1 cellular context compared by ENCODE assay signal in genomic region chr5:138282918-138283742, GRCh38.
TF ChIP-seq lines count a peak whose summit lies in the region.

No MANE protein-coding gene starts in this region.

TF ChIP-seq in HCT116, 20 proteins besides CTCF, POLR2A, EP300 and RAD21 (continued from another document):
- TF ChIP-seq MAX (IDR thresholded peaks at IDR 0.05): peak; percentile 84
- no peak for TF ChIP-seq EZH2 (IDR thresholded peaks at IDR 0.05)
- TF ChIP-seq REST (IDR thresholded peaks at IDR 0.05; ENCODE audit: low read depth): no peak
- TF ChIP-seq CBX3 (IDR thresholded peaks at IDR 0.05; ENCODE audit: low read depth): 0 out of 2 replicates have a peak, but pooled peaks have one; percentile 53
- TF ChIP-seq CEBPB (IDR thresholded peaks at IDR 0.05; ENCODE audit: low read depth): no peak
- no peak for TF ChIP-seq POLR2AphosphoS5 (IDR thresholded peaks at IDR 0.05; ENCODE audit: low read depth, low read length)
- TF ChIP-seq ELF1 (IDR thresholded peaks at IDR 0.05; ENCODE audit: borderline replicate concordance, low read depth): no peak
- peak; percentile 31 for TF ChIP-seq YY1 (IDR thresholded peaks at IDR 0.05; ENCODE audit: extremely low read depth, insufficient replicate concordance, low read depth, low read length)
